28 cellular contexts compared by ENCODE assay signal in genomic region chr13:34411881-34412280, GRCh38.
"Had no signal": no experiment of that assay in that cellular context is flagged by ENCODE, and none has a peak within 500 bp of the region (broad histone marks: within the 10 kb centered on the region; RNA-seq: fewer than 3 reads in every experiment).

No MANE protein-coding gene starts in this region.

- H3K36me3 ChIP-seq: colonic mucosa, lower lobe of right lung, ovary, sigmoid colon, tibial artery, upper lobe of left lung had no signal

- ATAC-seq: esophagus mucosa; foreskin keratinocyte; left ventricle myocardium superior; lower lobe of right lung; natural killer cell; psoas muscle; right cardiac atrium; stimulated activated memory B cell treated with anti-CD40 and anti-IgM and Interleukin-4, amounts not matched to agents 10 μg/mL and 1 μg/mL and 100 μg/mL, for 72 hours; stimulated activated naive CD8-positive, alpha-beta T cell treated with anti-CD3 and anti-CD28 coated beads, Interleukin-15, Interleukin-2, amounts not matched to agents 100 U/mL and 50 U/mL, for 24 hours had no signal

- H3K4me3 Mint-ChIP-seq: dendritic cell treated with granulocyte-macrophage colony-stimulating factor and Interleukin-4, amounts not matched to agents 40 ng/mL and 50 ng/mL, for 4 days; endodermal cell; immature natural killer cell; natural killer cell; stimulated activated memory B cell treated with anti-CD40 and anti-IgM and Interleukin-4, amounts not matched to agents 10 μg/mL and 1 μg/mL and 100 μg/mL, for 72 hours had no signal

- H3K36me3 Mint-ChIP-seq: natural killer cell; stimulated activated memory B cell treated with anti-CD40 and anti-IgM and Interleukin-4, amounts not matched to agents 10 μg/mL and 1 μg/mL and 100 μg/mL, for 72 hours had no signal

- H3K27me3 Mint-ChIP-seq: dendritic cell treated with granulocyte-macrophage colony-stimulating factor and Interleukin-4, amounts not matched to agents 40 ng/mL and 50 ng/mL, for 4 days; stimulated activated memory B cell treated with anti-CD40 and anti-IgM and Interleukin-4, amounts not matched to agents 10 μg/mL and 1 μg/mL and 100 μg/mL, for 72 hours had no signal

- FAIRE-seq: keratinocyte, urothelium cell line had no signal

- H3K27ac ChIP-seq: colonic mucosa, epithelial cell of prostate, foreskin keratinocyte, lower lobe of right lung, ovary, psoas muscle, sigmoid colon, testis, tibial artery, upper lobe of left lung had no signal

- H3K9me3 Mint-ChIP-seq: endodermal cell; stimulated activated memory B cell treated with anti-CD40 and anti-IgM and Interleukin-4, amounts not matched to agents 10 μg/mL and 1 μg/mL and 100 μg/mL, for 72 hours had no signal

- H3K9me3 ChIP-seq: colonic mucosa, lower lobe of right lung, ovary, psoas muscle, sigmoid colon, testis, tibial artery, upper lobe of left lung had no signal

- DNase-seq: colonic mucosa; effector CD8-positive, alpha-beta T cell; endodermal cell; foreskin keratinocyte; hypothalamus; immature natural killer cell; left ventricle myocardium superior; lower lobe of right lung; natural killer cell; occipital lobe; ovary; posterior cingulate gyrus; psoas muscle; right cardiac atrium; sigmoid colon; stimulated activated CD4-positive, alpha-beta T cell treated with anti-CD3 and anti-CD28 coated beads, Interleukin-2, amount 100 ng/mL, for 24 hours; stimulated activated CD4-positive, alpha-beta T cell treated with anti-CD3 and anti-CD28 coated beads, Interleukin-4, amount 100 ng/mL, for 4 hours; stimulated activated naive CD8-positive, alpha-beta T cell treated with anti-CD3 and anti-CD28 coated beads, Interleukin-15, Interleukin-2, amounts not matched to agents 100 U/mL and 50 U/mL, for 24 hours; substantia nigra; testis; tibial artery; upper lobe of left lung had no signal

- H3K4me1 ChIP-seq: colonic mucosa, foreskin keratinocyte, lower lobe of right lung, psoas muscle, testis, tibial artery, upper lobe of left lung had no signal

- H3K4me3 ChIP-seq: colonic mucosa, lower lobe of right lung, ovary, psoas muscle, sigmoid colon, testis, tibial artery, upper lobe of left lung had no signal

- H3K27me3 ChIP-seq: colonic mucosa, foreskin keratinocyte, ovary, sigmoid colon, testis, tibial artery, upper lobe of left lung had no signal

- H3K27ac Mint-ChIP-seq: dendritic cell treated with granulocyte-macrophage colony-stimulating factor and Interleukin-4, amounts not matched to agents 40 ng/mL and 50 ng/mL, for 4 days; endodermal cell; immature natural killer cell; natural killer cell; stimulated activated memory B cell treated with anti-CD40 and anti-IgM and Interleukin-4, amounts not matched to agents 10 μg/mL and 1 μg/mL and 100 μg/mL, for 72 hours had no signal

- H3K4me1 Mint-ChIP-seq: endodermal cell; immature natural killer cell; natural killer cell; stimulated activated memory B cell treated with anti-CD40 and anti-IgM and Interleukin-4, amounts not matched to agents 10 μg/mL and 1 μg/mL and 100 μg/mL, for 72 hours had no signal
